In genomic region chr12:49060237-49061156, GRCh38 we compare ENCODE assay signal across 8 cellular contexts. TPM values are rescaled to one million over a fixed set of nuclear protein-coding genes. Genes with fewer than 3 reads are reported as not detected.
DNase-seq lines count a peak whose midpoint lies in the region; ATAC-seq and TF ChIP-seq lines count a peak whose summit lies in the region.

TSS of gene KMT2D (minus strand) at chr12:49060794. CDS start at chr12:49055324, 5,470 bp downstream.

- H3K4me3 ChIP-seq in ACC112 (ENCODE audit: low read depth, low read length) (peak within 1 kb of the TSS; percentile 89), liver (ENCODE audit: low read depth in 1 of 3, low read length in 3 of 3) (peak within 1 kb of the TSS; percentile 55 to 92 (median 91))

- peak within 1 kb of the TSS; percentile 97 for H2AFZ ChIP-seq in ACC112 (ENCODE audit: low read length, unreplicated experiment)

- H3K27ac ChIP-seq in ACC112 (ENCODE audit: low read depth, low read length), result peak within 1 kb of the TSS; percentile 87
- peak within 1 kb of the TSS; percentile 95 for H3K27ac ChIP-seq in liver (ENCODE audit: low read depth in 1 of 2, low read length in 2 of 2)

- H3K36me3 ChIP-seq in ACC112 (ENCODE audit: insufficient read depth, low read length), result no peaks in the 10 kb centered on the region
- H3K36me3 ChIP-seq in liver (ENCODE audit: control insufficient read depth in 4 of 4, insufficient read depth in 3 of 4, low read depth in 1 of 4, low read length in 3 of 4), result no peaks in the 10 kb centered on the region

- no peak for TF ChIP-seq RAD21 in liver (IDR thresholded peaks at IDR 0.05)

- H3K9ac ChIP-seq in liver (ENCODE audit: low read depth in 1 of 2, low read length in 2 of 2), result peak within 1 kb of the TSS; percentile 58 to 84

- H3K4me1 ChIP-seq in ACC112 (ENCODE audit: control insufficient read depth, insufficient read depth, low read length, unreplicated experiment) (peaks cover 34% of the 10 kb centered on the region), liver (ENCODE audit: control insufficient read depth in 4 of 4, insufficient read depth in 4 of 4, low read length in 3 of 4) (peaks cover 9 to 60% (median 55%) of the 10 kb centered on the region in 4 donors)

- DNase-seq in NCI-H748 (lab: John Stamatoyannopoulos, UW; ENCODE audit: unreplicated experiment) (peak; percentile 97), dermis microvascular lymphatic vessel endothelial cell (ENCODE audit: low read depth in 2 of 2) (peak; percentile 94 to 96)
- DNase-seq in activated CD4-positive, alpha-beta T cell treated with anti-CD3 and anti-CD28 coated beads, Interleukin-2, amount 50 U/mL, for 4 hours, result peak; percentile 84 to 88
- peak; percentile 90 for DNase-seq in stimulated activated CD4-positive, alpha-beta T cell treated with anti-CD3 and anti-CD28 coated beads, Interleukin-4, amount 100 ng/mL, for 1 hour

- peak; percentile 24 for TF ChIP-seq CTCF in liver (IDR thresholded peaks at IDR 0.05; ENCODE audit: low read depth, low read length, missing input control)

- H3K9me3 ChIP-seq in liver (ENCODE audit: control insufficient read depth in 4 of 4, low read length in 3 of 4), result no peaks in the 10 kb centered on the region

- peaks cover 54% of the 10 kb centered on the region for H3K79me2 ChIP-seq in ACC112 (ENCODE audit: control insufficient read depth, insufficient read depth, low read length, unreplicated experiment)

- WGBS in liver, result under 1% methylated on average over 74 of the region's 74 CpGs

- no peaks in the 10 kb centered on the region for H3K27me3 ChIP-seq in ACC112 (ENCODE audit: insufficient read depth, low read length)
- H3K27me3 ChIP-seq in liver (ENCODE audit: control insufficient read depth in 4 of 4, insufficient read depth in 4 of 4, low read length in 3 of 4), result no peaks in the 10 kb centered on the region

- peak; percentile 51 for ATAC-seq in GM19023 (IDR thresholded peaks at IDR 0.05; ENCODE audit: unreplicated experiment)
- ATAC-seq in HG03520 (IDR thresholded peaks at IDR 0.05; ENCODE audit: unreplicated experiment), result peak; percentile 39

TF ChIP-seq in liver, 16 proteins besides CTCF, POLR2A, EP300 and RAD21:
- TF ChIP-seq TAF1 (conservative IDR thresholded peaks at IDR 0.05) (peak; percentile 31), RXRA (IDR thresholded peaks at IDR 0.05) (peak; percentile 40 to 51), REST (IDR thresholded peaks at IDR 0.05) (peak; percentile 62), HNF4G (IDR thresholded peaks at IDR 0.05) (no peak), ATF3 (IDR thresholded peaks at IDR 0.05) (peak; percentile 60), GABPA (IDR thresholded peaks at IDR 0.05 in 1 of 2, conservative IDR thresholded peaks at IDR 0.05 in 1 of 2) (peak in 1 of 2 donors; percentile 63), EGR1 (IDR thresholded peaks at IDR 0.05; ENCODE audit: low read depth in 2 of 2) (peak in 1 of 2 donors; percentile 73), MAX (IDR thresholded peaks at IDR 0.05) (peak; percentile 77), ZBTB33 (IDR thresholded peaks at IDR 0.05) (no peak), YY1 (IDR thresholded peaks at IDR 0.05) (peak; percentile 97), HNF4A (conservative IDR thresholded peaks at IDR 0.05) (no peak), JUND (IDR thresholded peaks at IDR 0.05) (no peak), FOXA1 (IDR thresholded peaks at IDR 0.05) (no peak), FOXA2 (IDR thresholded peaks at IDR 0.05) (no peak), NR2F2 (IDR thresholded peaks at IDR 0.05) (peak; percentile 50), SP1 (IDR thresholded peaks at IDR 0.05) (peak; percentile 46)

RNA-seq across cellular contexts. Expression of gene KMT2D, which starts in this region (rescaled TPM):
- 20.0 and 34.0 TPM in 2 replicates for total RNA-seq in dermis microvascular lymphatic vessel endothelial cell
- 10 to 100 TPM; 39.6 to 53.8 TPM for total RNA-seq in liver
- 10 to 100 TPM in 1 of 2 donors, 1 to 10 TPM in 1; 4.5 to 10.3 TPM for polyA plus RNA-seq in liver

Comparison
In these comparisons a context has a peak if more than half of its experiments do, and no peak if none do; other contexts are left out.
1. Peak in every context shown above with its lines: DNase-seq, ATAC-seq, H3K4me3 ChIP-seq and H3K27ac ChIP-seq.